Comparison of ENCODE assay signal across 1 cellular context in genomic region chr7:135160858-135161653, GRCh38.
A peak's percentile ranks its signal among the peaks of the same experiment; 100 is the strongest.
TF ChIP-seq lines count a peak whose summit lies in the region.

No MANE protein-coding gene starts in this region.

TF ChIP-seq in K562, 482 proteins besides CTCF, POLR2A, EP300 and RAD21 (continued from another document and continues in another):
- TF ChIP-seq ZNF449 (CRISPR knock-in tag; IDR thresholded peaks at IDR 0.05) (peak; percentile 70; the same call in 1 of the 2 replicates), ETS1 (conservative IDR thresholded peaks at IDR 0.05; ENCODE audit: control insufficient read depth, low read depth, low read length) (no peak), JUND (IDR thresholded peaks at IDR 0.05; ENCODE audit: borderline replicate concordance, low read depth, low read length) (peak; percentile 68), JUND (tag; IDR thresholded peaks at IDR 0.05; ENCODE audit: borderline replicate concordance, low read depth, low read length) (peak; percentile 64; the same call in 1 of the 3 replicates), BCOR (IDR thresholded peaks at IDR 0.05) (no peak), ZNF41 (CRISPR knock-in tag; conservative IDR thresholded peaks at IDR 0.05) (no peak; the same call in 1 of the 2 replicates), TRIM28 (IDR thresholded peaks at IDR 0.05) (peak; percentile 17; the same call in 1 of the 2 replicates), RNF2 (IDR thresholded peaks at IDR 0.05) (no peak), DEAF1 (CRISPR knock-in tag; IDR thresholded peaks at IDR 0.05) (peak; percentile 68), TFAM (CRISPR knock-in tag; conservative IDR thresholded peaks at IDR 0.05) (no peak), ZBTB34 (CRISPR knock-in tag; IDR thresholded peaks at IDR 0.05) (no peak; the same call in 1 of the 2 replicates), ZBTB11 (CRISPR knock-in tag; IDR thresholded peaks at IDR 0.05) (peak in 1 of 3 experiments; percentile 54; a peak in 1 of 6 replicates), ZNF655 (CRISPR knock-in tag; IDR thresholded peaks at IDR 0.05) (no peak), TARDBP (IDR thresholded peaks at IDR 0.05) (no peak), ZNF407 (IDR thresholded peaks at IDR 0.05; ENCODE audit: low read depth) (no peak), CTBP1 (IDR thresholded peaks at IDR 0.05; ENCODE audit: borderline replicate concordance) (peak; percentile 33; the same call in 1 of the 2 replicates), POLR3A (IDR thresholded peaks at IDR 0.05; ENCODE audit: borderline replicate concordance, extremely low read depth, insufficient read depth, insufficient read length) (no peak), ZNF3 (CRISPR knock-in tag; IDR thresholded peaks at IDR 0.05) (no peak), ZNF592 (IDR thresholded peaks at IDR 0.05) (peak; percentile 89), ZBTB8A (IDR thresholded peaks at IDR 0.05; ENCODE audit: partially characterized antibody) (no peak), ZNF668 (CRISPR knock-in tag; IDR thresholded peaks at IDR 0.05) (no peak; the same call in 1 of the 2 replicates), THRAP3 (IDR thresholded peaks at IDR 0.05; ENCODE audit: borderline replicate concordance) (no peak), TAF15 (IDR thresholded peaks at IDR 0.05; ENCODE audit: low read depth, low read length) (no peak), BCL6 (CRISPR knock-in tag; IDR thresholded peaks at IDR 0.05) (no peak), NR2F6 (CRISPR knock-in tag; IDR thresholded peaks at IDR 0.05) (no peak), ZSCAN32 (CRISPR knock-in tag; IDR thresholded peaks at IDR 0.05) (peak; percentile 97), DDX20 (tag; IDR thresholded peaks at IDR 0.05; ENCODE audit: low read depth) (peak; percentile 43; the same call in 1 of the 2 replicates), CBFA2T2 (conservative IDR thresholded peaks at IDR 0.05) (no peak), CEBPB (tag; IDR thresholded peaks at IDR 0.05) (peak; percentile 90), BDP1 (IDR thresholded peaks at IDR 0.05; ENCODE audit: insufficient read depth, insufficient read length) (no peak), MIER1 (IDR thresholded peaks at IDR 0.05; ENCODE audit: low read depth) (0 out of 2 replicates have a peak, but pooled peaks have one; percentile 15)
